1 cellular context compared by ENCODE assay signal in the genomic region with DNA sequence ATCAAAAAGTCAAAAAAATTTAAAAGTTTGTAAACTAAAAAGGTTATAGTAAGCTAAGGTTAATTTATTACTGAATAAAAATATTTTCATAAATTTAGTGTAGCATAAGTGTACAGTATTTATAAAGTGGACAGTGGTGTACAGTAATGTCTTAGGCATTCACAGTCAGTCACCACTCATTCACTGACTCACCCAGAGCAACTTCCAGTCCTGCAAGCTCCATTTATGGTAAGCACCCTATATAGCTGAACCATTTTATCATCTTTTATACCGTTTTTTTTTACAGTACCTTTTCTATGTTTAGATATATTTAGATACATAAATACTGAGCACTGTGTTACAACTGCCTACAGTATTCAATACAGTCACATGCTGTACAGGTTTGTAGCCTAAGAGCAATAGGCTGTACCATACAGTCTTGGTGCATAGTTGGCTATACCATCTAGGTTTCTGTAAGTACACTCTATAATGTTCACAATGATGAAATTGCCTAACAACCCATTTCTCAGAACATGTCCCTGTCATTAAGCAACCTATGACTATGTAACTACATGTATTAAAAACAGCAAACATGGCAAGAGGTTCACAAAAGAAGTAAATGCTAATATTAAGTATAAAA.
TF ChIP-seq lines count a peak whose summit lies in the region.

No MANE protein-coding gene starts in this region.

TF ChIP-seq in SK-N-SH treated with all-trans-retinoic acid at 6 μM for 48 hours, 23 proteins besides CTCF, POLR2A, EP300 and RAD21 (continued from another document):
- TF ChIP-seq, protein P1, sequence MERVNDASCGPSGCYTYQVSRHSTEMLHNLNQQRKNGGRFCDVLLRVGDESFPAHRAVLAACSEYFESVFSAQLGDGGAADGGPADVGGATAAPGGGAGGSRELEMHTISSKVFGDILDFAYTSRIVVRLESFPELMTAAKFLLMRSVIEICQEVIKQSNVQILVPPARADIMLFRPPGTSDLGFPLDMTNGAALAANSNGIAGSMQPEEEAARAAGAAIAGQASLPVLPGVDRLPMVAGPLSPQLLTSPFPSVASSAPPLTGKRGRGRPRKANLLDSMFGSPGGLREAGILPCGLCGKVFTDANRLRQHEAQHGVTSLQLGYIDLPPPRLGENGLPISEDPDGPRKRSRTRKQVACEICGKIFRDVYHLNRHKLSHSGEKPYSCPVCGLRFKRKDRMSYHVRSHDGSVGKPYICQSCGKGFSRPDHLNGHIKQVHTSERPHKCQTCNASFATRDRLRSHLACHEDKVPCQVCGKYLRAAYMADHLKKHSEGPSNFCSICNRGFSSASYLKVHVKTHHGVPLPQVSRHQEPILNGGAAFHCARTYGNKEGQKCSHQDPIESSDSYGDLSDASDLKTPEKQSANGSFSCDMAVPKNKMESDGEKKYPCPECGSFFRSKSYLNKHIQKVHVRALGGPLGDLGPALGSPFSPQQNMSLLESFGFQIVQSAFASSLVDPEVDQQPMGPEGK (CRISPR knock-in tag; IDR thresholded peaks at IDR 0.05; ENCODE audit: borderline replicate concordance): no peak
- TF ChIP-seq ESRRG (CRISPR knock-in tag; IDR thresholded peaks at IDR 0.05) (no peak), RARB (CRISPR knock-in tag; IDR thresholded peaks at IDR 0.05) (no peak), TOX (CRISPR knock-in tag; IDR thresholded peaks at IDR 0.05; ENCODE audit: borderline replicate concordance) (no peak), SNAI2 (CRISPR knock-in tag; IDR thresholded peaks at IDR 0.05) (no peak), BACH2 (CRISPR knock-in tag; IDR thresholded peaks at IDR 0.05; ENCODE audit: borderline replicate concordance) (no peak)
